In the genomic region with DNA sequence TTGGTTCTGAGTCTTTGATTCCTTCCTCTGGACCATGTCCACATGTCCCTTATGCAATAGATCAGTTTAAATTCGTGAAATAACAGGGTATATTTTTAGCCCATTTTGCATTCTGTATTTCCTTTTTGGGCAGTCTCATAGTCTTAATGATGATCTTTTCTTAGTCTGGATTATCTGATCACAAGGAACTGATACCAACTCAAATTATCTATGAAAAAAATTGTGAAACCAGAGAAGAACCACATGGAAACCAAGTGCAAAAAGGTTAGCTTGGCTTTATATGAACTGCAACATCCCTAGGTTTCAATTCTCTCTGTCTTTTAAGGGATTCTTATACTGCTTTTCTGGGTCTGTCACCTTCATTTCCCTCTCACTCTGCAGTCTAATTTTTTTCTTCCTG, we compare ENCODE assay signal across 1 cellular context.
A peak's percentile ranks its signal among the peaks of the same experiment; 100 is the strongest.
TF ChIP-seq lines count a peak whose summit lies in the region.

No MANE protein-coding gene starts in this region.

TF ChIP-seq in GM12878, 131 proteins besides CTCF, POLR2A, EP300 and RAD21 (continued from another document and continues in another):
- TF ChIP-seq, protein P1, sequence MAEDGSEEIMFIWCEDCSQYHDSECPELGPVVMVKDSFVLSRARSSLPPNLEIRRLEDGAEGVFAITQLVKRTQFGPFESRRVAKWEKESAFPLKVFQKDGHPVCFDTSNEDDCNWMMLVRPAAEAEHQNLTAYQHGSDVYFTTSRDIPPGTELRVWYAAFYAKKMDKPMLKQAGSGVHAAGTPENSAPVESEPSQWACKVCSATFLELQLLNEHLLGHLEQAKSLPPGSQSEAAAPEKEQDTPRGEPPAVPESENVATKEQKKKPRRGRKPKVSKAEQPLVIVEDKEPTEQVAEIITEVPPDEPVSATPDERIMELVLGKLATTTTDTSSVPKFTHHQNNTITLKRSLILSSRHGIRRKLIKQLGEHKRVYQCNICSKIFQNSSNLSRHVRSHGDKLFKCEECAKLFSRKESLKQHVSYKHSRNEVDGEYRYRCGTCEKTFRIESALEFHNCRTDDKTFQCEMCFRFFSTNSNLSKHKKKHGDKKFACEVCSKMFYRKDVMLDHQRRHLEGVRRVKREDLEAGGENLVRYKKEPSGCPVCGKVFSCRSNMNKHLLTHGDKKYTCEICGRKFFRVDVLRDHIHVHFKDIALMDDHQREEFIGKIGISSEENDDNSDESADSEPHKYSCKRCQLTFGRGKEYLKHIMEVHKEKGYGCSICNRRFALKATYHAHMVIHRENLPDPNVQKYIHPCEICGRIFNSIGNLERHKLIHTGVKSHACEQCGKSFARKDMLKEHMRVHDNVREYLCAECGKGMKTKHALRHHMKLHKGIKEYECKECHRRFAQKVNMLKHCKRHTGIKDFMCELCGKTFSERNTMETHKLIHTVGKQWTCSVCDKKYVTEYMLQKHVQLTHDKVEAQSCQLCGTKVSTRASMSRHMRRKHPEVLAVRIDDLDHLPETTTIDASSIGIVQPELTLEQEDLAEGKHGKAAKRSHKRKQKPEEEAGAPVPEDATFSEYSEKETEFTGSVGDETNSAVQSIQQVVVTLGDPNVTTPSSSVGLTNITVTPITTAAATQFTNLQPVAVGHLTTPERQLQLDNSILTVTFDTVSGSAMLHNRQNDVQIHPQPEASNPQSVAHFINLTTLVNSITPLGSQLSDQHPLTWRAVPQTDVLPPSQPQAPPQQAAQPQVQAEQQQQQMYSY (CRISPR knock-in tag; IDR thresholded peaks at IDR 0.05) = no peak
- TF ChIP-seq STAT1 (conservative IDR thresholded peaks at IDR 0.05) = no peak
- TF ChIP-seq POU2F2 (IDR thresholded peaks at IDR 0.05; ENCODE audit: borderline replicate concordance, low read depth, low read length) = peak; percentile 42; the same call in 1 of the 3 replicates
- no peak for TF ChIP-seq SIX5 (IDR thresholded peaks at IDR 0.05; ENCODE audit: low read depth, low read length, severe bottlenecking)
- TF ChIP-seq SRF (IDR thresholded peaks at IDR 0.05; ENCODE audit: low read depth in 2 of 2, low read length in 2 of 2) = no peak
- TF ChIP-seq, protein P2, sequence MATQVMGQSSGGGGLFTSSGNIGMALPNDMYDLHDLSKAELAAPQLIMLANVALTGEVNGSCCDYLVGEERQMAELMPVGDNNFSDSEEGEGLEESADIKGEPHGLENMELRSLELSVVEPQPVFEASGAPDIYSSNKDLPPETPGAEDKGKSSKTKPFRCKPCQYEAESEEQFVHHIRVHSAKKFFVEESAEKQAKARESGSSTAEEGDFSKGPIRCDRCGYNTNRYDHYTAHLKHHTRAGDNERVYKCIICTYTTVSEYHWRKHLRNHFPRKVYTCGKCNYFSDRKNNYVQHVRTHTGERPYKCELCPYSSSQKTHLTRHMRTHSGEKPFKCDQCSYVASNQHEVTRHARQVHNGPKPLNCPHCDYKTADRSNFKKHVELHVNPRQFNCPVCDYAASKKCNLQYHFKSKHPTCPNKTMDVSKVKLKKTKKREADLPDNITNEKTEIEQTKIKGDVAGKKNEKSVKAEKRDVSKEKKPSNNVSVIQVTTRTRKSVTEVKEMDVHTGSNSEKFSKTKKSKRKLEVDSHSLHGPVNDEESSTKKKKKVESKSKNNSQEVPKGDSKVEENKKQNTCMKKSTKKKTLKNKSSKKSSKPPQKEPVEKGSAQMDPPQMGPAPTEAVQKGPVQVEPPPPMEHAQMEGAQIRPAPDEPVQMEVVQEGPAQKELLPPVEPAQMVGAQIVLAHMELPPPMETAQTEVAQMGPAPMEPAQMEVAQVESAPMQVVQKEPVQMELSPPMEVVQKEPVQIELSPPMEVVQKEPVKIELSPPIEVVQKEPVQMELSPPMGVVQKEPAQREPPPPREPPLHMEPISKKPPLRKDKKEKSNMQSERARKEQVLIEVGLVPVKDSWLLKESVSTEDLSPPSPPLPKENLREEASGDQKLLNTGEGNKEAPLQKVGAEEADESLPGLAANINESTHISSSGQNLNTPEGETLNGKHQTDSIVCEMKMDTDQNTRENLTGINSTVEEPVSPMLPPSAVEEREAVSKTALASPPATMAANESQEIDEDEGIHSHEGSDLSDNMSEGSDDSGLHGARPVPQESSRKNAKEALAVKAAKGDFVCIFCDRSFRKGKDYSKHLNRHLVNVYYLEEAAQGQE (IDR thresholded peaks at IDR 0.05; ENCODE audit: low read depth, low read length) = no peak
- TF ChIP-seq, protein P3, sequence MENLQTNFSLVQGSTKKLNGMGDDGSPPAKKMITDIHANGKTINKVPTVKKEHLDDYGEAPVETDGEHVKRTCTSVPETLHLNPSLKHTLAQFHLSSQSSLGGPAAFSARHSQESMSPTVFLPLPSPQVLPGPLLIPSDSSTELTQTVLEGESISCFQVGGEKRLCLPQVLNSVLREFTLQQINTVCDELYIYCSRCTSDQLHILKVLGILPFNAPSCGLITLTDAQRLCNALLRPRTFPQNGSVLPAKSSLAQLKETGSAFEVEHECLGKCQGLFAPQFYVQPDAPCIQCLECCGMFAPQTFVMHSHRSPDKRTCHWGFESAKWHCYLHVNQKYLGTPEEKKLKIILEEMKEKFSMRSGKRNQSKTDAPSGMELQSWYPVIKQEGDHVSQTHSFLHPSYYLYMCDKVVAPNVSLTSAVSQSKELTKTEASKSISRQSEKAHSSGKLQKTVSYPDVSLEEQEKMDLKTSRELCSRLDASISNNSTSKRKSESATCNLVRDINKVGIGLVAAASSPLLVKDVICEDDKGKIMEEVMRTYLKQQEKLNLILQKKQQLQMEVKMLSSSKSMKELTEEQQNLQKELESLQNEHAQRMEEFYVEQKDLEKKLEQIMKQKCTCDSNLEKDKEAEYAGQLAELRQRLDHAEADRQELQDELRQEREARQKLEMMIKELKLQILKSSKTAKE (IDR thresholded peaks at IDR 0.05; ENCODE audit: low read depth, poor library complexity, severe bottlenecking) = peak; percentile 81
- TF ChIP-seq SMARCA5 (IDR thresholded peaks at IDR 0.05) = no peak
- no peak for TF ChIP-seq RB1 (IDR thresholded peaks at IDR 0.05; ENCODE audit: borderline replicate concordance)
- TF ChIP-seq DPF2 (IDR thresholded peaks at IDR 0.05) = peak; percentile 62; the same call in 1 of the 2 replicates
- TF ChIP-seq, protein P4, sequence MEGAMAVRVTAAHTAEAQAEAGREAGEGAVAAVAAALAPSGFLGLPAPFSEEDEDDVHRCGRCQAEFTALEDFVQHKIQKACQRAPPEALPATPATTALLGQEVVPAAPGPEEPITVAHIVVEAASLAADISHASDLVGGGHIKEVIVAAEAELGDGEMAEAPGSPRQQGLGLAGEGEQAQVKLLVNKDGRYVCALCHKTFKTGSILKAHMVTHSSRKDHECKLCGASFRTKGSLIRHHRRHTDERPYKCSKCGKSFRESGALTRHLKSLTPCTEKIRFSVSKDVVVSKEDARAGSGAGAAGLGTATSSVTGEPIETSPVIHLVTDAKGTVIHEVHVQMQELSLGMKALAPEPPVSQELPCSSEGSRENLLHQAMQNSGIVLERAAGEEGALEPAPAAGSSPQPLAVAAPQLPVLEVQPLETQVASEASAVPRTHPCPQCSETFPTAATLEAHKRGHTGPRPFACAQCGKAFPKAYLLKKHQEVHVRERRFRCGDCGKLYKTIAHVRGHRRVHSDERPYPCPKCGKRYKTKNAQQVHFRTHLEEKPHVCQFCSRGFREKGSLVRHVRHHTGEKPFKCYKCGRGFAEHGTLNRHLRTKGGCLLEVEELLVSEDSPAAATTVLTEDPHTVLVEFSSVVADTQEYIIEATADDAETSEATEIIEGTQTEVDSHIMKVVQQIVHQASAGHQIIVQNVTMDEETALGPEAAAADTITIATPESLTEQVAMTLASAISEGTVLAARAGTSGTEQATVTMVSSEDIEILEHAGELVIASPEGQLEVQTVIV (IDR thresholded peaks at IDR 0.05; ENCODE audit: borderline replicate concordance, partially characterized antibody) = no peak
- TF ChIP-seq, protein P5, sequence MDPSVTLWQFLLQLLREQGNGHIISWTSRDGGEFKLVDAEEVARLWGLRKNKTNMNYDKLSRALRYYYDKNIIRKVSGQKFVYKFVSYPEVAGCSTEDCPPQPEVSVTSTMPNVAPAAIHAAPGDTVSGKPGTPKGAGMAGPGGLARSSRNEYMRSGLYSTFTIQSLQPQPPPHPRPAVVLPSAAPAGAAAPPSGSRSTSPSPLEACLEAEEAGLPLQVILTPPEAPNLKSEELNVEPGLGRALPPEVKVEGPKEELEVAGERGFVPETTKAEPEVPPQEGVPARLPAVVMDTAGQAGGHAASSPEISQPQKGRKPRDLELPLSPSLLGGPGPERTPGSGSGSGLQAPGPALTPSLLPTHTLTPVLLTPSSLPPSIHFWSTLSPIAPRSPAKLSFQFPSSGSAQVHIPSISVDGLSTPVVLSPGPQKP (IDR thresholded peaks at IDR 0.05; ENCODE audit: low read depth, low read length) = no peak
- TF ChIP-seq, protein P6, sequence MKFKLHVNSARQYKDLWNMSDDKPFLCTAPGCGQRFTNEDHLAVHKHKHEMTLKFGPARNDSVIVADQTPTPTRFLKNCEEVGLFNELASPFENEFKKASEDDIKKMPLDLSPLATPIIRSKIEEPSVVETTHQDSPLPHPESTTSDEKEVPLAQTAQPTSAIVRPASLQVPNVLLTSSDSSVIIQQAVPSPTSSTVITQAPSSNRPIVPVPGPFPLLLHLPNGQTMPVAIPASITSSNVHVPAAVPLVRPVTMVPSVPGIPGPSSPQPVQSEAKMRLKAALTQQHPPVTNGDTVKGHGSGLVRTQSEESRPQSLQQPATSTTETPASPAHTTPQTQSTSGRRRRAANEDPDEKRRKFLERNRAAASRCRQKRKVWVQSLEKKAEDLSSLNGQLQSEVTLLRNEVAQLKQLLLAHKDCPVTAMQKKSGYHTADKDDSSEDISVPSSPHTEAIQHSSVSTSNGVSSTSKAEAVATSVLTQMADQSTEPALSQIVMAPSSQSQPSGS (IDR thresholded peaks at IDR 0.05; ENCODE audit: low read length) = no peak
- peak; percentile 85 for TF ChIP-seq IKZF1 (conservative IDR thresholded peaks at IDR 0.05)
- TF ChIP-seq JUND (IDR thresholded peaks at IDR 0.05; ENCODE audit: low read depth, low read length) = no peak
- TF ChIP-seq PAX8 (IDR thresholded peaks at IDR 0.05) = no peak
- TF ChIP-seq MXI1 (IDR thresholded peaks at IDR 0.05; ENCODE audit: low read depth, low read length) = peak; percentile 42; the same call in 1 of the 2 replicates
- TF ChIP-seq, protein P7, sequence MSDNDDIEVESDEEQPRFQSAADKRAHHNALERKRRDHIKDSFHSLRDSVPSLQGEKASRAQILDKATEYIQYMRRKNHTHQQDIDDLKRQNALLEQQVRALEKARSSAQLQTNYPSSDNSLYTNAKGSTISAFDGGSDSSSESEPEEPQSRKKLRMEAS (IDR thresholded peaks at IDR 0.05; ENCODE audit: low read depth, low read length) = no peak
- no peak for TF ChIP-seq NFXL1 (IDR thresholded peaks at IDR 0.05; ENCODE audit: borderline replicate concordance)
- no peak for TF ChIP-seq SUPT20H (IDR thresholded peaks at IDR 0.05; ENCODE audit: borderline replicate concordance, control insufficient read depth, low read depth, low read length)
- TF ChIP-seq SREBF1 (IDR thresholded peaks at IDR 0.05; ENCODE audit: low read length) = no peak
- TF ChIP-seq YY1 (IDR thresholded peaks at IDR 0.05; ENCODE audit: low read depth, low read length) = no peak
- no peak for TF ChIP-seq CHD1 (IDR thresholded peaks at IDR 0.05; ENCODE audit: low read depth, low read length)
- TF ChIP-seq, protein P8, sequence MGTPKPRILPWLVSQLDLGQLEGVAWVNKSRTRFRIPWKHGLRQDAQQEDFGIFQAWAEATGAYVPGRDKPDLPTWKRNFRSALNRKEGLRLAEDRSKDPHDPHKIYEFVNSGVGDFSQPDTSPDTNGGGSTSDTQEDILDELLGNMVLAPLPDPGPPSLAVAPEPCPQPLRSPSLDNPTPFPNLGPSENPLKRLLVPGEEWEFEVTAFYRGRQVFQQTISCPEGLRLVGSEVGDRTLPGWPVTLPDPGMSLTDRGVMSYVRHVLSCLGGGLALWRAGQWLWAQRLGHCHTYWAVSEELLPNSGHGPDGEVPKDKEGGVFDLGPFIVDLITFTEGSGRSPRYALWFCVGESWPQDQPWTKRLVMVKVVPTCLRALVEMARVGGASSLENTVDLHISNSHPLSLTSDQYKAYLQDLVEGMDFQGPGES (IDR thresholded peaks at IDR 0.05) = no peak
- TF ChIP-seq CBFB (IDR thresholded peaks at IDR 0.05; ENCODE audit: low read depth) = no peak
- TF ChIP-seq RUNX3 (IDR thresholded peaks at IDR 0.05; ENCODE audit: low read length) = peak; percentile 59
- TF ChIP-seq TAF1 (IDR thresholded peaks at IDR 0.05; ENCODE audit: borderline replicate concordance, low read depth, low read length) = no peak
- no peak for TF ChIP-seq KLF5 (IDR thresholded peaks at IDR 0.05; ENCODE audit: partially characterized antibody)
- TF ChIP-seq SP1 (IDR thresholded peaks at IDR 0.05; ENCODE audit: low read depth, low read length) = no peak
- TF ChIP-seq, protein P9, sequence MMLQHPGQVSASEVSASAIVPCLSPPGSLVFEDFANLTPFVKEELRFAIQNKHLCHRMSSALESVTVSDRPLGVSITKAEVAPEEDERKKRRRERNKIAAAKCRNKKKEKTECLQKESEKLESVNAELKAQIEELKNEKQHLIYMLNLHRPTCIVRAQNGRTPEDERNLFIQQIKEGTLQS (IDR thresholded peaks at IDR 0.05; ENCODE audit: borderline replicate concordance, extremely low read depth, low read depth, low read length) = no peak
- no peak for TF ChIP-seq EGR1 (IDR thresholded peaks at IDR 0.05; ENCODE audit: borderline replicate concordance in 1 of 2, low read depth in 2 of 2, low read length in 2 of 2)
- no peak for TF ChIP-seq POLR2AphosphoS2 (IDR thresholded peaks at IDR 0.05; ENCODE audit: low read depth, low read length)
- TF ChIP-seq, protein P10, sequence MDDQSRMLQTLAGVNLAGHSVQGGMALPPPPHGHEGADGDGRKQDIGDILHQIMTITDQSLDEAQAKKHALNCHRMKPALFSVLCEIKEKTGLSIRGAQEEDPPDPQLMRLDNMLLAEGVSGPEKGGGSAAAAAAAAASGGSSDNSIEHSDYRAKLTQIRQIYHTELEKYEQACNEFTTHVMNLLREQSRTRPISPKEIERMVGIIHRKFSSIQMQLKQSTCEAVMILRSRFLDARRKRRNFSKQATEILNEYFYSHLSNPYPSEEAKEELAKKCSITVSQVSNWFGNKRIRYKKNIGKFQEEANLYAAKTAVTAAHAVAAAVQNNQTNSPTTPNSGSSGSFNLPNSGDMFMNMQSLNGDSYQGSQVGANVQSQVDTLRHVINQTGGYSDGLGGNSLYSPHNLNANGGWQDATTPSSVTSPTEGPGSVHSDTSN (IDR thresholded peaks at IDR 0.05; ENCODE audit: insufficient replicate concordance, low read depth, low read length) = no peak
- TF ChIP-seq ETV6 (conservative IDR thresholded peaks at IDR 0.05 in 1 of 2, IDR thresholded peaks at IDR 0.05 in 1 of 2; ENCODE audit: borderline replicate concordance in 1 of 2, low read depth in 1 of 2) = peak in 1 of 2 experiments; percentile 33; a peak in 1 of 4 replicates
- TF ChIP-seq NBN (IDR thresholded peaks at IDR 0.05) = no peak
